ENCODE assay signal across 8 cellular contexts in genomic region chr2:27085670-27086089, GRCh38. TPM values are rescaled to one million over a fixed set of nuclear protein-coding genes. Genes with fewer than 3 reads are reported as not detected.
A peak's percentile ranks its signal among the peaks of the same experiment; 100 is the strongest.
DNase-seq lines count a peak whose midpoint lies in the region; ATAC-seq lines count a peak whose summit lies in the region.

No MANE protein-coding gene starts in this region.

- peak overlapping the region; percentile 71; the same call in 1 of the 2 replicates for H3K9ac ChIP-seq in iPS-20b (ENCODE audit: low read depth, low read length)

- peaks cover 30% of the 10 kb centered on the region for H3K27me3 ChIP-seq in iPS-20b (ENCODE audit: insufficient read depth, low read length)

- H3K4me3 ChIP-seq in iPS-20b (ENCODE audit: low read length): peak overlapping the region; percentile 73

- ATAC-seq in HG03064 (IDR thresholded peaks at IDR 0.05; ENCODE audit: low read depth, unreplicated experiment): peak; percentile 6
- ATAC-seq in sciatic nerve: peak; percentile 72
- ATAC-seq in GM19395 (IDR thresholded peaks at IDR 0.05; ENCODE audit: unreplicated experiment): no peak

- in situ Hi-C loops in T47D (cut with HindIII; ENCODE audit: low pct_unique_long_range_greater_than_20kb, low sequenced_read_pairs): no loop called here

- intact Hi-C loops in sciatic nerve (cut with DNase I): no loop called here

- DNase-seq in stimulated activated CD4-positive, alpha-beta T cell treated with anti-CD3 and anti-CD28 coated beads, Interleukin-12 subunit alpha, Interleukin-12 subunit beta, amount 100 ng/mL, for 4 hours: peak; percentile 41
- no peak for DNase-seq in stimulated activated CD4-positive, alpha-beta T cell treated with anti-CD3 and anti-CD28 coated beads, Interleukin-1b, Interleukin-23, amount 100 ng/mL, for 48 hours
- DNase-seq in RKO (ENCODE audit: low spot score) (peak; percentile 70), T47D (ENCODE audit: low read depth in 1 of 2, low spot score in 1 of 2) (peak; percentile 55 to 64), sciatic nerve (ENCODE audit: low spot score) (peak; percentile 88)

- no peaks in the 10 kb centered on the region for H3K9me3 ChIP-seq in iPS-20b (ENCODE audit: insufficient read depth, low read depth, low read length)

- H3K27ac ChIP-seq in iPS-20b (ENCODE audit: low read length): no peak overlapping the region

- H3K36me3 ChIP-seq in iPS-20b (ENCODE audit: insufficient read depth, low read depth, low read length): no peaks in the 10 kb centered on the region

- peaks cover 11% of the 10 kb centered on the region; the same call in 1 of the 2 replicates for H3K4me1 ChIP-seq in iPS-20b (ENCODE audit: insufficient read depth, low read length)

RNA-seq across cellular contexts. Expression of gene KHK, which starts 0.9 kb away (rescaled TPM):
- total RNA-seq in sciatic nerve: 7.1 TPM

RNA-seq across cellular contexts. Expression of gene EMILIN1, which starts 7.3 kb away (rescaled TPM):
- total RNA-seq in sciatic nerve: 46.8 TPM

RNA-seq across cellular contexts. Expression of gene OST4, which starts 14.2 kb away (rescaled TPM):
- 198 TPM for total RNA-seq in sciatic nerve

RNA-seq across cellular contexts. Expression of gene CGREF1, which starts 33.2 kb away (rescaled TPM):
- total RNA-seq in sciatic nerve: 4.1 TPM

RNA-seq across cellular contexts. Expression of gene AGBL5, which starts 34.2 kb away (rescaled TPM):
- 16.3 TPM for total RNA-seq in sciatic nerve
